10 cellular contexts compared by ENCODE assay signal in the genomic region with DNA sequence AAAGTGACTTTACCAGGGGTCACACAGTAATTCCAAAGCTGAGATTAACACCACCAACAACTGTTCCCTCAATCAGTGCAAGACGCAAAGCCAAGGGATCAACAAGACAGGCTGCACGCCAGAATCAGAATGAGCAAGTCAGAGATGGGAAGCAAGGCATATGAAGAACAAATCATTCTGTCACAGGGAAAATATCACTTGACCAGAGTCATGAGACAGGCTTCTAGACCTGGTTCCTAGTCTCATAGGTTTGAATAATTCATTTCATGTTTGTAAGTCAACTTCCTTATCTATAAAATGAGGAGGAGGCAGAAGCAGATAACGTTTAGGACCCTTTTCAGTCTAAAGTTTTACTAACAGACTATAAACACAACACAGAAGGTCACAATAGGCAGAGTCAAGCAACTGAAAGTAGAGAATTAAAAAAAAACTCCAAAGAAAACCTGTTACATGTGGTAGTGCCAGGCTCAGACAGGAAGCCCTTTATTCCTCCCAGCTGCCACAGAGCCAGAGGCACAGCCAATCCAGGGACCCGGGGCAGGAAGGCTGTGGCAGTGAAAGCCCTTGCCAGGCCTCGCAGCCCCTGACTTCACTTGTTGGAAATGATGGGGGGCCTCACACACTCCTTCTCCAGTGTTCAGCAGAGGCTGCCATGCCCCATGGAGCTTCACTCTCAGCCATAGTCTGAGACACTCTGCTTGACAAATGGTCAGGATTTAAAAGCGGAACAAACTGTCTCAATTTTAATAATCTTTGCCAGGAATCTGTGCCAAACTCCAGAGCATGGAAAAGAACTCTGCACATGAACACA. TPM values are rescaled to one million over a fixed set of nuclear protein-coding genes. Genes with fewer than 3 reads are reported as not detected.
DNase-seq lines count a peak whose midpoint lies in the region; ATAC-seq, FAIRE-seq and TF ChIP-seq lines count a peak whose summit lies in the region.
"Had no signal": no experiment of that assay in that cellular context is flagged by ENCODE, and none has a peak within 500 bp of the region (broad histone marks: within the 10 kb centered on the region; RNA-seq: fewer than 3 reads in every experiment).

No MANE protein-coding gene starts in this region.

- H3K36me3 Mint-ChIP-seq in Calu3 (ENCODE audit: insufficient read depth, unreplicated experiment) = peaks cover 16% of the 10 kb centered on the region
- H3K36me3 Mint-ChIP-seq in activated CD4-positive, alpha-beta T cell treated with anti-CD3 and anti-CD28 coated beads for 36 hours (ENCODE audit: low read depth) = no peaks in the 10 kb centered on the region
- H3K36me3 Mint-ChIP-seq: CD4-positive, alpha-beta memory T cell had no signal

- no peaks in the 10 kb centered on the region for H3K9me3 ChIP-seq in pancreas

- H3K4me3 Mint-ChIP-seq in Calu3 (ENCODE audit: low read depth, unreplicated experiment) = peak overlapping the region; percentile 30
- no peak overlapping the region for H3K4me3 Mint-ChIP-seq in activated CD4-positive, alpha-beta T cell treated with anti-CD3 and anti-CD28 coated beads for 36 hours
- H3K4me3 Mint-ChIP-seq: activated T-helper 1 cell treated with anti-CD3 and anti-CD28 coated beads, Interleukin-12 subunit alpha, Interleukin-12 subunit beta, Interleukin-2, Interleukin-4 antibody, amounts not matched to agents 30 ng/mL and 10 ng/mL and 1 ng/mL, durations not matched to agents 14 hours and 24 hours and 36 hours; CD4-positive, alpha-beta memory T cell had no signal

- H3K27me3 Mint-ChIP-seq in Calu3 (ENCODE audit: unreplicated experiment) = no peaks in the 10 kb centered on the region
- peaks cover 2% of the 10 kb centered on the region for H3K27me3 Mint-ChIP-seq in activated CD4-positive, alpha-beta T cell treated with anti-CD3 and anti-CD28 coated beads for 36 hours

- peak overlapping the region; percentile 85 for H3K27ac Mint-ChIP-seq in Calu3 (ENCODE audit: unreplicated experiment)
- no peak overlapping the region for H3K27ac Mint-ChIP-seq in activated CD4-positive, alpha-beta T cell treated with anti-CD3 and anti-CD28 coated beads for 36 hours
- H3K27ac Mint-ChIP-seq: activated T-helper 1 cell treated with anti-CD3 and anti-CD28 coated beads, Interleukin-12 subunit alpha, Interleukin-12 subunit beta, Interleukin-2, Interleukin-4 antibody, amounts not matched to agents 30 ng/mL and 10 ng/mL and 1 ng/mL, durations not matched to agents 14 hours and 24 hours and 36 hours; CD4-positive, alpha-beta memory T cell had no signal

- CTCF ChIA-PET in Calu3 (lab: Charles Lee) = interaction anchor here (0.6 to 0.7 kb wide), 2 partner anchors 80 to 128 kb away, joined by 3 read pairs; no protein-coding TSS in a partner anchor
- CTCF ChIA-PET in activated CD4-positive, alpha-beta T cell treated with anti-CD3 and anti-CD28 coated beads for 36 hours (lab: Charles Lee) = no interaction called here

- peak overlapping the region in 3 of 4 donors; percentile 1 to 74 (median 58) for H3K27ac ChIP-seq in pancreas

- no peaks in the 10 kb centered on the region for H3K4me1 ChIP-seq in pancreas

- H3K9me3 Mint-ChIP-seq in Calu3 (ENCODE audit: low read depth, unreplicated experiment) = no peaks in the 10 kb centered on the region
- H3K9me3 Mint-ChIP-seq in activated CD4-positive, alpha-beta T cell treated with anti-CD3 and anti-CD28 coated beads for 36 hours (ENCODE audit: low read depth) = no peaks in the 10 kb centered on the region
- H3K9me3 Mint-ChIP-seq: activated T-helper 1 cell treated with anti-CD3 and anti-CD28 coated beads, Interleukin-12 subunit alpha, Interleukin-12 subunit beta, Interleukin-2, Interleukin-4 antibody, amounts not matched to agents 30 ng/mL and 10 ng/mL and 1 ng/mL, durations not matched to agents 14 hours and 24 hours and 36 hours; CD4-positive, alpha-beta memory T cell had no signal

- intact Hi-C loops in Calu3 (cut with micrococcal nuclease; ENCODE audit: unreplicated experiment) (loop anchor here (1.0 kb wide), 1 partner anchor 35 kb away; no protein-coding TSS in a partner anchor), pancreas (cut with DNase I) (no loop called here)
- intact Hi-C loops in activated CD4-positive, alpha-beta T cell treated with anti-CD3 and anti-CD28 coated beads for 36 hours (cut with DNase I, micrococcal nuclease) = no loop called here

- H3K36me3 ChIP-seq in pancreas = no peaks in the 10 kb centered on the region

- ATAC-seq in pancreas = peak in 3 of 4 donors; percentile 72 to 79 (median 77)
- ATAC-seq in activated CD4-positive, alpha-beta T cell treated with anti-CD3 and anti-CD28 coated beads for 36 hours = no peak

- FAIRE-seq in pancreas (lab: Jason Lieb, UNC) = no peak

- H3K4me3 ChIP-seq in pancreas = no peak overlapping the region

- in situ Hi-C loops in SK-MEL-5 (cut with HindIII; ENCODE audit: low pct_unique_long_range_greater_than_20kb, low sequenced_read_pairs) = no loop called here

- 42 to 47% methylated on average over 6 of the region's 6 CpGs for WGBS in pancreas, 2 donors

- BruUV-seq in Calu3 (replicated peaks; lab: Mats Ljungman, UMichigan) = no TSS peak

- no peaks in the 10 kb centered on the region for H3K27me3 ChIP-seq in pancreas

- TF ChIP-seq CTCF in Calu3 (IDR thresholded peaks at IDR 0.05; ENCODE audit: unreplicated experiment) = no peak
- TF ChIP-seq CTCF in pancreas (IDR thresholded peaks at IDR 0.05) = no peak

- peaks cover 39% of the 10 kb centered on the region for H3K4me1 Mint-ChIP-seq in Calu3 (ENCODE audit: low read depth, unreplicated experiment)
- H3K4me1 Mint-ChIP-seq in activated CD4-positive, alpha-beta T cell treated with anti-CD3 and anti-CD28 coated beads for 36 hours = peaks cover 4% of the 10 kb centered on the region
- H3K4me1 Mint-ChIP-seq: CD4-positive, alpha-beta memory T cell had no signal

- DNase-seq in Calu3 (no peak), SK-MEL-5 (ENCODE audit: low read depth, low spot score) (peak; percentile 94), foreskin melanocyte (peak; percentile 68), pancreas (peak in 1 of 6 donors; percentile 56), NCI-H526 treated with DMSO at 0.1 percent for 48 hours (lab: John Stamatoyannopoulos, UW) (no peak), NCI-H128 (lab: John Stamatoyannopoulos, UW; ENCODE audit: unreplicated experiment) (no peak)
- DNase-seq in activated CD4-positive, alpha-beta T cell treated with anti-CD3 and anti-CD28 coated beads for 36 hours = no peak
- no peak for DNase-seq in NK-92 treated with Interleukin-12 subunit alpha and Interleukin-12 subunit beta, amount 100 ng/mL, for 24 hours (lab: John Stamatoyannopoulos, UW)
- DNase-seq: CD4-positive, alpha-beta memory T cell had no signal

- POLR2A ChIA-PET in activated CD4-positive, alpha-beta T cell treated with anti-CD3 and anti-CD28 coated beads for 36 hours (lab: Charles Lee) = no interaction called here

RNA-seq across cellular contexts. Expression of gene DST, which starts 29.2 kb away (rescaled TPM):
- total RNA-seq in Calu3 (2022) = 177 and 212 TPM in 2 replicates
- total RNA-seq in SK-MEL-5 (2014; rRNA removed; shearing (Covaris generic)) = 86.4 and 92.3 TPM in 2 replicates
- polyA plus RNA-seq in SK-MEL-5 (2015; cell fraction: cytosol; rRNA removed) = 50.0 and 61.5 TPM in 2 replicates
- 221 and 279 TPM in 2 replicates for polyA plus RNA-seq in SK-MEL-5 (2015; cell fraction: nucleus; rRNA removed)
- total RNA-seq in pancreas = 100 to 1,000 TPM in 2 of 6 donors, 10 to 100 TPM in 4; 54.9 to 149 (median 75.7) TPM
- polyA plus RNA-seq in pancreas = 10 to 100 TPM; 42.4 to 75.5 TPM
- total RNA-seq in activated CD4-positive, alpha-beta T cell treated with anti-CD3 and anti-CD28 coated beads for 36 hours = 1 to 10 TPM; 6.7 to 6.8 TPM

Comparison
In these comparisons a context has a peak if more than half of its experiments do, and no peak if none do; other contexts are left out.
1. DNase-seq: peak in SK-MEL-5 (single experiment) and foreskin melanocyte (single experiment); none in Calu3 (single experiment), NCI-H526 treated with DMSO at 0.1 percent for 48 hours (single experiment), activated CD4-positive, alpha-beta T cell treated with anti-CD3 and anti-CD28 coated beads for 36 hours (single experiment), NK-92 treated with Interleukin-12 subunit alpha and Interleukin-12 subunit beta, amount 100 ng/mL, for 24 hours (single experiment) and NCI-H128 (single experiment).
2. RNA of gene DST, which starts 29.2 kb away (total RNA-seq): 177 to 212 TPM in Calu3, 86.4 to 92.3 TPM in SK-MEL-5 and 54.9 to 149 TPM in pancreas; 6.7 to 6.8 TPM in activated CD4-positive, alpha-beta T cell treated with anti-CD3 and anti-CD28 coated beads for 36 hours; every median in the first group is over 4 times any median in the second.